Comparison of ENCODE assay signal across 2 cellular contexts in genomic region chr12:3775385-3776035, GRCh38.
TF ChIP-seq lines count a peak whose summit lies in the region.

No MANE protein-coding gene starts in this region.

TF ChIP-seq in HepG2, 621 proteins besides CTCF, POLR2A, EP300 and RAD21:
- TF ChIP-seq MYC (CRISPR knock-in tag; IDR thresholded peaks at IDR 0.05; ENCODE audit: borderline replicate concordance) (no peak), CREB1 (IDR thresholded peaks at IDR 0.05) (peak; percentile 46), CREB1 (CRISPR knock-in tag; IDR thresholded peaks at IDR 0.05) (no peak), XBP1 (CRISPR knock-in tag; IDR thresholded peaks at IDR 0.05) (no peak), ZNF264 (CRISPR knock-in tag; IDR thresholded peaks at IDR 0.05) (no peak), SP4 (CRISPR knock-in tag; IDR thresholded peaks at IDR 0.05) (no peak), NFYB (CRISPR knock-in tag; IDR thresholded peaks at IDR 0.05) (no peak), PBX2 (CRISPR knock-in tag; IDR thresholded peaks at IDR 0.05) (no peak), IKZF1 (IDR thresholded peaks at IDR 0.05) (no peak)
TF ChIP-seq in HepG2: peak in this region for 1.

TF ChIP-seq in H1, 55 proteins besides CTCF, POLR2A, EP300 and RAD21:
- TF ChIP-seq RBBP5 (IDR thresholded peaks at IDR 0.05; ENCODE audit: borderline replicate concordance, low read depth, low read length) = no peak
- no peak for TF ChIP-seq GABPA (IDR thresholded peaks at IDR 0.05; ENCODE audit: borderline replicate concordance, insufficient read depth, low read length)
- no peak for TF ChIP-seq TAF1 (IDR thresholded peaks at IDR 0.05; ENCODE audit: low read depth, low read length)
- no peak for TF ChIP-seq KDM5A (IDR thresholded peaks at IDR 0.05; ENCODE audit: low read length)
- TF ChIP-seq USF2 (IDR thresholded peaks at IDR 0.05; ENCODE audit: low read length) = no peak
- no peak for TF ChIP-seq RNF2 (IDR thresholded peaks at IDR 0.05; ENCODE audit: borderline replicate concordance, low read depth, low read length, missing control alignments, poor library complexity, severe bottlenecking)
- TF ChIP-seq SRF (IDR thresholded peaks at IDR 0.05; ENCODE audit: low read depth, low read length) = no peak
- TF ChIP-seq SIN3A (conservative IDR thresholded peaks at IDR 0.05 in 1 of 2, IDR thresholded peaks at IDR 0.05 in 1 of 2; ENCODE audit: low read depth in 1 of 2, low read length in 2 of 2) = no peak
- no peak for TF ChIP-seq FOSL1 (IDR thresholded peaks at IDR 0.05; ENCODE audit: insufficient read depth, low read depth, low read length)
- TF ChIP-seq POLR2AphosphoS5 (IDR thresholded peaks at IDR 0.05; ENCODE audit: low read depth, low read length) = no peak
- no peak for TF ChIP-seq HDAC6 (IDR thresholded peaks at IDR 0.05; ENCODE audit: low read depth, low read length)
- TF ChIP-seq TBP (IDR thresholded peaks at IDR 0.05; ENCODE audit: low read depth, low read length) = no peak
- TF ChIP-seq CEBPB (IDR thresholded peaks at IDR 0.05; ENCODE audit: low read depth, low read length) = no peak
- TF ChIP-seq NRF1 (IDR thresholded peaks at IDR 0.05; ENCODE audit: low read depth, low read length) = no peak
- TF ChIP-seq BACH1 (IDR thresholded peaks at IDR 0.05; ENCODE audit: low read length) = no peak
- no peak for TF ChIP-seq SUZ12 (IDR thresholded peaks at IDR 0.05; ENCODE audit: low read length)
